Comparison of ENCODE assay signal across 23 cellular contexts in the genomic region with DNA sequence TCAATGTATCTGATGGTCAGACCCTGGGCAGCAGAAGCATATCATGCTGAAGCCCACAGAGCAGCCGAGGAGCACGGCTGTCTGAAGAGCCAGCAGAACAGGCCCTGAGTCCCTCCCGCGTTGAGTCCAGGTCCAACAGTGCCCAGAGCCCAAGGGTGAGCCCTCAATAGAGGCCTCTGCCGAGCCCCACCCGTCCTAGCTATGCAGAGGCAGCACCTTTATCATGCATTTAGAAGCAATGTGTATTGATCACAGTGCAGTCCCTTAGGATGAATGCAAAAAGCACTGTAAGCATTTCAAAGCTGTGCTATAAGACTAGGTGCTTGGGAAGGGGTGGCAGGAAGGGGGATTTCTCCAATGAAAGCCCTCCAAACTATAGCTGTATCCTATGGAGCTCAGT.
DNase-seq lines count a peak whose midpoint lies in the region; ATAC-seq and TF ChIP-seq lines count a peak whose summit lies in the region.
"Had no signal": no experiment of that assay in that cellular context is flagged by ENCODE, and none has a peak within 500 bp of the region (broad histone marks: within the 10 kb centered on the region; RNA-seq: fewer than 3 reads in every experiment).

No MANE protein-coding gene starts in this region.

- H3K18ac ChIP-seq in neuronal stem cell (ENCODE audit: low read length) = no peak overlapping the region

- peak; percentile 86 for ATAC-seq in GM23338
- peak; percentile 74 for ATAC-seq in WTC11

- H3F3A ChIP-seq in GM23338 (replicated peaks; ENCODE audit: low read depth) = no peaks in the 10 kb centered on the region

- peaks cover 14% of the 10 kb centered on the region for H3K4me1 ChIP-seq in GM23338 (ENCODE audit: insufficient read depth)
- peaks cover 0 to 6% of the 10 kb centered on the region in 2 donors for H3K4me1 ChIP-seq in neuronal stem cell (ENCODE audit: control insufficient read depth in 2 of 2, insufficient read depth in 1 of 2, low read depth in 1 of 2, low read length in 2 of 2)
- H3K4me1 ChIP-seq: BE2C had no signal

- H2AFZ ChIP-seq in GM23338 (no peak overlapping the region), neuronal stem cell (ENCODE audit: low read length) (no peak overlapping the region)

- no peak overlapping the region for H4K8ac ChIP-seq in neuronal stem cell (ENCODE audit: low read depth, low read length)

- H3K27ac ChIP-seq in GM23338 (ENCODE audit: low read depth) (no peak overlapping the region), neuronal stem cell (replicated peaks; ENCODE audit: low read length) (no peak overlapping the region)
- H3K27ac ChIP-seq: BLaER1 had no signal

- H3K23ac ChIP-seq in neuronal stem cell (ENCODE audit: low read depth, low read length, poor library complexity) = no peak overlapping the region

- H3K9me3 Mint-ChIP-seq in GM23338 = no peaks in the 10 kb centered on the region
- no peaks in the 10 kb centered on the region for H3K9me3 Mint-ChIP-seq in WTC11

- no peak overlapping the region for H2AK5ac ChIP-seq in neuronal stem cell (ENCODE audit: low read depth, low read length)

- peak overlapping the region; percentile 21; the same call in 1 of the 2 replicates for H3K4me2 ChIP-seq in GM23338
- H3K4me2 ChIP-seq in neuronal stem cell (ENCODE audit: insufficient read depth, low read length, poor library complexity, severe bottlenecking) = no peak overlapping the region

- POLR2A ChIA-PET in WTC11 (lab: Charles Lee) = no interaction called here

- H3K36me3 ChIP-seq in GM23338 (ENCODE audit: insufficient read depth) (peaks cover 13% of the 10 kb centered on the region; the same call in 1 of the 2 replicates), neuronal stem cell (replicated peaks in 1 of 2; ENCODE audit: control insufficient read depth in 2 of 2, insufficient read depth in 2 of 2, low read length in 2 of 2) (peaks cover 0 to 2% of the 10 kb centered on the region in 2 donors)
- H3K36me3 ChIP-seq: BLaER1 had no signal

- H3K27me3 Mint-ChIP-seq in GM23338 (ENCODE audit: insufficient read depth, low read depth, poor library complexity) (peaks cover 5% of the 10 kb centered on the region), WTC11 (ENCODE audit: low read depth) (no peaks in the 10 kb centered on the region)
- H3K27me3 Mint-ChIP-seq: CD4-positive, alpha-beta memory T cell; CD4-positive, CD25-positive, alpha-beta regulatory T cell had no signal

- no peaks in the 10 kb centered on the region for H3K27me3 ChIP-seq in GM23338 (ENCODE audit: insufficient read depth)
- no peaks in the 10 kb centered on the region for H3K27me3 ChIP-seq in neuronal stem cell (ENCODE audit: control insufficient read depth in 3 of 3, insufficient read depth in 3 of 3, low read depth in 1 of 3, low read length in 3 of 3)
- H3K27me3 ChIP-seq: BE2C, BLaER1 had no signal

- H3K79me2 ChIP-seq in GM23338 (replicated peaks; ENCODE audit: insufficient read depth) = no peaks in the 10 kb centered on the region

- no peaks in the 10 kb centered on the region for H3K79me1 ChIP-seq in neuronal stem cell (ENCODE audit: low read depth, low read length)

- no peak overlapping the region for H3K14ac ChIP-seq in neuronal stem cell (ENCODE audit: low read length)

- H3K4me3 ChIP-seq in GM23338 (no peak overlapping the region), neuronal stem cell (ENCODE audit: low read length in 2 of 2) (no peak overlapping the region)
- H3K4me3 ChIP-seq: BLaER1 had no signal

- H3K9me3 ChIP-seq in neuronal stem cell (replicated peaks in 1 of 2; ENCODE audit: control insufficient read depth in 2 of 2, insufficient read depth in 1 of 2, low read depth in 1 of 2, low read length in 2 of 2) = no peaks in the 10 kb centered on the region
- H3K9me3 ChIP-seq: BE2C, BLaER1 had no signal

- H3K4me1 Mint-ChIP-seq in GM23338 (peaks cover 19% of the 10 kb centered on the region), WTC11 (peaks cover 37% of the 10 kb centered on the region)
- H3K4me1 Mint-ChIP-seq: CD14-positive monocyte; CD4-positive, alpha-beta memory T cell; CD4-positive, CD25-positive, alpha-beta regulatory T cell; CD8-positive, alpha-beta memory T cell had no signal

- no peaks in the 10 kb centered on the region; the same call in 1 of the 2 replicates for H4K20me1 ChIP-seq in GM23338 (replicated peaks; ENCODE audit: insufficient read depth)
- H4K20me1 ChIP-seq: BLaER1 had no signal

- peaks cover 77% of the 10 kb centered on the region for H3K36me3 Mint-ChIP-seq in GM23338 (ENCODE audit: low read depth)
- peaks cover 63% of the 10 kb centered on the region for H3K36me3 Mint-ChIP-seq in WTC11
- H3K36me3 Mint-ChIP-seq: CD14-positive monocyte; CD4-positive, alpha-beta memory T cell; CD4-positive, CD25-positive, alpha-beta regulatory T cell; CD8-positive, alpha-beta memory T cell had no signal

- H2BK120ac ChIP-seq in neuronal stem cell (ENCODE audit: low read depth, low read length) = no peak overlapping the region

- CTCF ChIA-PET in WTC11 (lab: Charles Lee) = interaction anchor here (1.4 to 1.8 kb wide), 2 partner anchors 300 to 302 kb away, joined by 3 to 5 read pairs; a partner anchor contains a TSS

- H3K4ac ChIP-seq in neuronal stem cell (ENCODE audit: low read length) = no peak overlapping the region

- DNase-seq in ELF-1 (ENCODE audit: low read depth, low spot score) (peak; percentile 8), GM23338 (ENCODE audit: low spot score) (peak; percentile 32), WTC11 (ENCODE audit: low spot score) (no peak), neuronal stem cell (ENCODE audit: low spot score) (no peak), NOMO-1 treated with dmso at 0.1 percent for 144 hours (lab: John Stamatoyannopoulos, UW; ENCODE audit: unreplicated experiment) (no peak), cerebellar nuclear complex (lab: John Stamatoyannopoulos, UW) (no peak)
- DNase-seq: 8988T; ACHN; BE2C; C1 segment of cervical spinal cord; CD4-positive, alpha-beta memory T cell; CD4-positive, CD25-positive, alpha-beta regulatory T cell; CD8-positive, alpha-beta memory T cell; COR-L47; DMS 273 treated with DMSO at 0.1 percent for 48 hours; DMS153; DMS53; DMS79; DND-41; EL; GF-D8 had no signal

- H3K4me3 Mint-ChIP-seq in GM23338 = no peak overlapping the region
- H3K4me3 Mint-ChIP-seq in WTC11 = no peak overlapping the region
- H3K4me3 Mint-ChIP-seq: CD14-positive monocyte; CD4-positive, alpha-beta memory T cell; CD4-positive, CD25-positive, alpha-beta regulatory T cell; CD8-positive, alpha-beta memory T cell had no signal

- WGBS in neuronal stem cell (ENCODE audit: extremely low coverage in 2 of 2, insufficient read length in 2 of 2, insufficient replicate concordance in 1 of 2), 2 donors = no CpG with 5 or more reads among the region's 6 CpGs

- TF ChIP-seq CTCF in GM23338 (conservative IDR thresholded peaks at IDR 0.05; ENCODE audit: low read depth in 2 of 2) (no peak), WTC11 (IDR thresholded peaks at IDR 0.05) (no peak)

- H2BK15ac ChIP-seq in neuronal stem cell (ENCODE audit: low read length) = no peak overlapping the region

- no peak overlapping the region for H3K9ac ChIP-seq in neuronal stem cell (ENCODE audit: low read depth, low read length, poor library complexity)
- H3K9ac ChIP-seq: BLaER1 had no signal

- no peaks in the 10 kb centered on the region for H3K9me2 ChIP-seq in GM23338 (ENCODE audit: insufficient read depth)

- H4K91ac ChIP-seq in neuronal stem cell (ENCODE audit: low read depth, low read length, poor library complexity) = no peak overlapping the region

- no peak overlapping the region for H2BK5ac ChIP-seq in neuronal stem cell (ENCODE audit: low read length)

- H2BK12ac ChIP-seq in neuronal stem cell (ENCODE audit: low read length) = no peak overlapping the region

- H3K27ac Mint-ChIP-seq in GM23338 (no peak overlapping the region), WTC11 (no peak overlapping the region)
- H3K27ac Mint-ChIP-seq: CD14-positive monocyte; CD4-positive, alpha-beta memory T cell; CD4-positive, CD25-positive, alpha-beta regulatory T cell; CD8-positive, alpha-beta memory T cell had no signal

TF ChIP-seq in GM23338, 12 proteins besides CTCF, POLR2A, EP300 and RAD21 (continues in another document):
- TF ChIP-seq STAT1 (IDR thresholded peaks at IDR 0.05; ENCODE audit: unreplicated experiment) (no peak), CREB1 (CRISPR knock-in tag; IDR thresholded peaks at IDR 0.05; ENCODE audit: low read depth) (no peak), ZNF331 (CRISPR knock-in tag; IDR thresholded peaks at IDR 0.05; ENCODE audit: low read depth) (no peak)
- TF ChIP-seq, protein P1, sequence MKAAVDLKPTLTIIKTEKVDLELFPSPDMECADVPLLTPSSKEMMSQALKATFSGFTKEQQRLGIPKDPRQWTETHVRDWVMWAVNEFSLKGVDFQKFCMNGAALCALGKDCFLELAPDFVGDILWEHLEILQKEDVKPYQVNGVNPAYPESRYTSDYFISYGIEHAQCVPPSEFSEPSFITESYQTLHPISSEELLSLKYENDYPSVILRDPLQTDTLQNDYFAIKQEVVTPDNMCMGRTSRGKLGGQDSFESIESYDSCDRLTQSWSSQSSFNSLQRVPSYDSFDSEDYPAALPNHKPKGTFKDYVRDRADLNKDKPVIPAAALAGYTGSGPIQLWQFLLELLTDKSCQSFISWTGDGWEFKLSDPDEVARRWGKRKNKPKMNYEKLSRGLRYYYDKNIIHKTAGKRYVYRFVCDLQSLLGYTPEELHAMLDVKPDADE (IDR thresholded peaks at IDR 0.05) = no peak

TF ChIP-seq in WTC11, 78 proteins besides CTCF, POLR2A, EP300 and RAD21 (continues in another document):
- TF ChIP-seq, protein P2, sequence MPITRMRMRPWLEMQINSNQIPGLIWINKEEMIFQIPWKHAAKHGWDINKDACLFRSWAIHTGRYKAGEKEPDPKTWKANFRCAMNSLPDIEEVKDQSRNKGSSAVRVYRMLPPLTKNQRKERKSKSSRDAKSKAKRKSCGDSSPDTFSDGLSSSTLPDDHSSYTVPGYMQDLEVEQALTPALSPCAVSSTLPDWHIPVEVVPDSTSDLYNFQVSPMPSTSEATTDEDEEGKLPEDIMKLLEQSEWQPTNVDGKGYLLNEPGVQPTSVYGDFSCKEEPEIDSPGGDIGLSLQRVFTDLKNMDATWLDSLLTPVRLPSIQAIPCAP (CRISPR knock-in tag; IDR thresholded peaks at IDR 0.05) = no peak

Comparison
In these comparisons a context has a peak if more than half of its experiments do, and no peak if none do; other contexts are left out.
1. DNase-seq: peak in ELF-1 (single experiment) and GM23338 (single experiment); none in WTC11 (single experiment), neuronal stem cell (single experiment), NOMO-1 treated with dmso at 0.1 percent for 144 hours (single experiment) and cerebellar nuclear complex (0 of 2).